13 cellular contexts compared by ENCODE assay signal in genomic region chr2:232310189-232310588, GRCh38.
DNase-seq lines count a peak whose midpoint lies in the region; ATAC-seq and TF ChIP-seq lines count a peak whose summit lies in the region.
"Had no signal": no experiment of that assay in that cellular context is flagged by ENCODE, and none has a peak within 500 bp of the region (broad histone marks: within the 10 kb centered on the region; RNA-seq: fewer than 3 reads in every experiment).

No MANE protein-coding gene starts in this region.

- H3K9me3 ChIP-seq in right cardiac atrium (ENCODE audit: control insufficient read depth, low read length): no peaks in the 10 kb centered on the region
- H3K9me3 ChIP-seq in psoas muscle: peaks cover 11% of the 10 kb centered on the region
- H3K9me3 ChIP-seq in upper lobe of right lung: no peaks in the 10 kb centered on the region
- H3K9me3 ChIP-seq: gastrocnemius medialis had no signal

- H3K4me3 ChIP-seq in right cardiac atrium (ENCODE audit: low read length) (no peak overlapping the region), psoas muscle (no peak overlapping the region), upper lobe of right lung (no peak overlapping the region)
- H3K4me3 ChIP-seq: gastrocnemius medialis, Peyer's patch had no signal

- no peaks in the 10 kb centered on the region for H3K27me3 Mint-ChIP-seq in activated T-helper 17 cell treated with anti-CD3 and anti-CD28 coated beads, Interleukin-2, amount 50 U/mL, for 72 hours

- no peaks in the 10 kb centered on the region for H3K27me3 ChIP-seq in right cardiac atrium (ENCODE audit: control insufficient read depth, insufficient read depth)
- no peaks in the 10 kb centered on the region for H3K27me3 ChIP-seq in layer of hippocampus (ENCODE audit: control insufficient read depth, insufficient read depth, low read length)
- no peaks in the 10 kb centered on the region for H3K27me3 ChIP-seq in psoas muscle (ENCODE audit: insufficient read depth in 3 of 3, low read length in 2 of 3)
- no peaks in the 10 kb centered on the region for H3K27me3 ChIP-seq in upper lobe of right lung
- H3K27me3 ChIP-seq: gastrocnemius medialis, Peyer's patch had no signal

- H3K36me3 Mint-ChIP-seq in activated T-helper 17 cell treated with anti-CD3 and anti-CD28 coated beads, Interleukin-2, amount 50 U/mL, for 72 hours (ENCODE audit: low read depth): peaks cover 8% of the 10 kb centered on the region

- H3K27ac ChIP-seq in right cardiac atrium (ENCODE audit: low read length) (no peak overlapping the region), layer of hippocampus (ENCODE audit: low read depth, low read length) (peak overlapping the region; percentile 21), temporal lobe (ENCODE audit: low read depth, low read length) (peak overlapping the region; percentile 4), psoas muscle (no peak overlapping the region), upper lobe of right lung (no peak overlapping the region)
- H3K27ac ChIP-seq: gastrocnemius medialis had no signal

- ATAC-seq in left ventricle myocardium superior (peak; percentile 23), right cardiac atrium (no peak), psoas muscle (no peak), upper lobe of right lung (no peak)
- peak; percentile 74 for ATAC-seq in activated T-helper 17 cell treated with anti-CD3 and anti-CD28 coated beads, Interleukin-2, amount 50 U/mL, for 72 hours (replicated peaks)

- H3K4me3 Mint-ChIP-seq in activated T-helper 17 cell treated with anti-CD3 and anti-CD28 coated beads, Interleukin-2, amount 50 U/mL, for 72 hours: peak overlapping the region; percentile 50

- H3K36me3 ChIP-seq in psoas muscle (ENCODE audit: insufficient read depth in 1 of 2, low read depth in 1 of 2) (no peaks in the 10 kb centered on the region), upper lobe of right lung (no peaks in the 10 kb centered on the region)
- H3K36me3 ChIP-seq: gastrocnemius medialis, Peyer's patch had no signal

- H3K4me1 ChIP-seq in right cardiac atrium (ENCODE audit: control insufficient read depth, insufficient read depth, low read length) (no peaks in the 10 kb centered on the region), psoas muscle (peaks cover 9% of the 10 kb centered on the region), upper lobe of right lung (peaks cover 3% of the 10 kb centered on the region)

- no peak for TF ChIP-seq CTCF in psoas muscle (IDR thresholded peaks at IDR 0.05)
- no peak for TF ChIP-seq CTCF in upper lobe of right lung (IDR thresholded peaks at IDR 0.05)

- H3K9me3 Mint-ChIP-seq in activated T-helper 17 cell treated with anti-CD3 and anti-CD28 coated beads, Interleukin-2, amount 50 U/mL, for 72 hours: peaks cover 4% of the 10 kb centered on the region

- DNase-seq in left ventricle myocardium superior (no peak), right cardiac atrium (no peak), NCI-H2081 treated with DMSO at 0.1 percent for 48 hours (lab: John Stamatoyannopoulos, UW) (no peak), psoas muscle (no peak), upper lobe of right lung (no peak)
- DNase-seq: activated gamma-delta T cell treated with Interleukin-2 at 50 U/mL for 16 hours, gastrocnemius medialis, NCI-H2227 treated with DMSO at 0.1 percent for 48 hours, T1000 had no signal

- WGBS in right cardiac atrium: 76% methylated on average over 9 of the region's 9 CpGs
- whole genome bisulfite sequencing in psoas muscle, 3 donors: 52 to 64% (median 63%) methylated on average over 9 of the region's 9 CpGs

- H3K4me1 Mint-ChIP-seq in activated T-helper 17 cell treated with anti-CD3 and anti-CD28 coated beads, Interleukin-2, amount 50 U/mL, for 72 hours: peaks cover 45% of the 10 kb centered on the region

- peak overlapping the region; percentile 83 for H3K27ac Mint-ChIP-seq in activated T-helper 17 cell treated with anti-CD3 and anti-CD28 coated beads, Interleukin-2, amount 50 U/mL, for 72 hours

- intact Hi-C loops in left ventricle myocardium superior (cut with micrococcal nuclease) (no loop called here), right cardiac atrium (cut with DNase I) (no loop called here), psoas muscle (cut with DNase I) (no loop called here), upper lobe of right lung (cut with DNase I) (no loop called here)

Comparison
In these comparisons a context has a peak if more than half of its experiments do, and no peak if none do; other contexts are left out.
1. ATAC-seq: peak in left ventricle myocardium superior (single experiment) and activated T-helper 17 cell treated with anti-CD3 and anti-CD28 coated beads, Interleukin-2, amount 50 U/mL, for 72 hours (single experiment); none in right cardiac atrium (0 of 2), psoas muscle (0 of 4) and upper lobe of right lung (single experiment).
2. H3K27ac ChIP-seq: peak in layer of hippocampus (single experiment) and temporal lobe (single experiment); none in right cardiac atrium (single experiment), psoas muscle (single experiment) and upper lobe of right lung (single experiment).